ENCODE assay signal across 19 cellular contexts in the genomic region with DNA sequence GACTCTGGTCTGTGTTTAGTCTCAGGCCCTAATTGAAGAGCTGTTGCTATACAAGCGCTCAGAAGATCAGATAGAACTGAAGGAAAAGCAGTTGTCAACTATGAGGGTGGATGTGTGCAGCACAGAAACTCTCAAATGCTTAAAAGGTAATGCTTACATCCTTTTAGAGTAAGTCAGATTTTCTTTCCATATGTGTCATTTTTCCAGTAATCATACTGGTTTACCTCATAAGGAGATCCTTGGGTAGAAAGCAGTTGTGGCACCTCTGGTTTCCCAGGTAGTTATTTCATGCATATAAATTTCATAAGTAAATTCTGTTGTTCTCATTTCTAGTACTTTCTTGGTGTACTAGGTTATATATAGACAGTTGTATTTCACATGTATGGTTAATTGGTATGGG.
"Had no signal": no experiment of that assay in that cellular context is flagged by ENCODE, and none has a peak within 500 bp of the region (broad histone marks: within the 10 kb centered on the region; RNA-seq: fewer than 3 reads in every experiment).

No MANE protein-coding gene starts in this region.

- H3K9me3 Mint-ChIP-seq: dendritic cell treated with granulocyte-macrophage colony-stimulating factor and Interleukin-4, amounts not matched to agents 40 ng/mL and 50 ng/mL, for 4 days; effector memory CD8-positive, alpha-beta T cell; memory B cell; naive thymus-derived CD8-positive, alpha-beta T cell had no signal

- H3K4me1 Mint-ChIP-seq: memory B cell had no signal

- H3K4me3 Mint-ChIP-seq: dendritic cell treated with granulocyte-macrophage colony-stimulating factor and Interleukin-4, amounts not matched to agents 40 ng/mL and 50 ng/mL, for 4 days; effector memory CD8-positive, alpha-beta T cell; memory B cell; naive thymus-derived CD8-positive, alpha-beta T cell had no signal

- DNase-seq: activated CD4-positive, alpha-beta T cell treated with anti-CD3 and anti-CD28 coated beads for 48 hours; activated effector memory CD4-positive, alpha-beta T cell treated with Interleukin-2 at 50 U/mL for 16 hours; aorta; cerebellar nuclear complex; effector memory CD8-positive, alpha-beta T cell; foreskin melanocyte; left ventricle myocardium inferior; naive thymus-derived CD8-positive, alpha-beta T cell; retina; SK-N-SH; stimulated activated CD4-positive, alpha-beta T cell treated with anti-CD3 and anti-CD28 coated beads, Interleukin-12 subunit alpha, Interleukin-12 subunit beta, amount 100 ng/mL, for 4 hours; stimulated activated CD4-positive, alpha-beta T cell treated with anti-CD3 and anti-CD28 coated beads, Interleukin-2, amount 100 ng/mL, for 24 hours; uterus; WERI-Rb-1 had no signal

- H3K9ac ChIP-seq: SK-N-SH had no signal

- H3K27me3 ChIP-seq: breast epithelium, tibial nerve, uterus had no signal

- ATAC-seq: effector memory CD8-positive, alpha-beta T cell; naive thymus-derived CD8-positive, alpha-beta T cell had no signal

- H3K4me1 ChIP-seq: breast epithelium, tibial nerve, uterus had no signal

- H3K27ac Mint-ChIP-seq: dendritic cell treated with granulocyte-macrophage colony-stimulating factor and Interleukin-4, amounts not matched to agents 40 ng/mL and 50 ng/mL, for 4 days; effector memory CD8-positive, alpha-beta T cell; memory B cell had no signal

- H3K9me3 ChIP-seq: breast epithelium, left ventricle myocardium inferior, SK-N-SH, tibial nerve, uterus had no signal

- H3K27me3 Mint-ChIP-seq: dendritic cell treated with granulocyte-macrophage colony-stimulating factor and Interleukin-4, amounts not matched to agents 40 ng/mL and 50 ng/mL, for 4 days; effector memory CD8-positive, alpha-beta T cell; memory B cell; naive thymus-derived CD8-positive, alpha-beta T cell had no signal

- H3K4me3 ChIP-seq: breast epithelium, left ventricle myocardium inferior, tibial nerve, uterus had no signal

- H3K27ac ChIP-seq: breast epithelium, epithelial cell of prostate, left ventricle myocardium inferior, tibial nerve, uterus, WERI-Rb-1 had no signal

- H3K36me3 ChIP-seq: breast epithelium, uterus had no signal
